ENCODE assay signal across 33 cellular contexts in genomic region chr10:43083764-43084163, GRCh38. TPM values are rescaled to one million over a fixed set of nuclear protein-coding genes. Genes with fewer than 3 reads are reported as not detected.
A peak's percentile ranks its signal among the peaks of the same experiment; 100 is the strongest.
DNase-seq lines count a peak whose midpoint lies in the region; ATAC-seq and TF ChIP-seq lines count a peak whose summit lies in the region.
"Had no signal": no experiment of that assay in that cellular context is flagged by ENCODE, and none has a peak within 500 bp of the region (broad histone marks: within the 10 kb centered on the region; RNA-seq: fewer than 3 reads in every experiment).

No MANE protein-coding gene starts in this region.

- no peak overlapping the region for H3K9ac ChIP-seq in SK-N-SH
- H3K9ac ChIP-seq in Loucy (ENCODE audit: low read depth, low read length, poor library complexity, severe bottlenecking): peak overlapping the region; percentile 43

- H3K4me2 ChIP-seq in SK-N-SH: no peak overlapping the region
- peak overlapping the region; percentile 59 for H3K4me2 ChIP-seq in Loucy (ENCODE audit: low read depth, low read length, poor library complexity, severe bottlenecking)

- peak overlapping the region in 1 of 2 experiments; percentile 4; a peak in 1 of 4 replicates for H3K4me3 ChIP-seq in SK-N-SH (ENCODE audit: low read depth in 2 of 2, low read length in 1 of 2)
- peak overlapping the region; percentile 28 for H3K4me3 ChIP-seq in Loucy (ENCODE audit: low read length, poor library complexity, severe bottlenecking)
- H3K4me3 ChIP-seq: suprapubic skin, upper lobe of right lung had no signal

- H3K9me3 Mint-ChIP-seq in naive B cell: peaks cover 0 to 5% (median 0%) of the 10 kb centered on the region in 7 donors
- H3K9me3 Mint-ChIP-seq: activated CD4-positive, alpha-beta memory T cell treated with anti-CD3 and anti-CD28 coated beads for 36 hours; activated T-helper 1 cell treated with anti-CD3 and anti-CD28 coated beads, Interleukin-12 subunit alpha, Interleukin-12 subunit beta, Interleukin-2, Interleukin-4 antibody, amounts not matched to agents 30 ng/mL and 10 ng/mL and 1 ng/mL, durations not matched to agents 14 hours and 24 hours and 36 hours; CD4-positive, alpha-beta T cell; HFFc6 had no signal

- POLR2A ChIA-PET in SK-N-SH (lab: Yijun Ruan, JAX): interaction anchor here (0.6 to 3.1 kb wide), 5 partner anchors 28 to 213 kb away, joined by 3 to 11 read pairs (median 4); no protein-coding TSS in a partner anchor

- TF ChIP-seq CTCF in SK-N-SH (IDR thresholded peaks at IDR 0.05) (no peak), Loucy (conservative IDR thresholded peaks at IDR 0.05; ENCODE audit: low read length) (no peak)

- TF ChIP-seq EP300 in SK-N-SH (IDR thresholded peaks at IDR 0.05; ENCODE audit: borderline replicate concordance in 1 of 2, low read depth in 1 of 2, low read length in 1 of 2): peak in 1 of 2 experiments; percentile 68; a peak in 1 of 4 replicates

- no peaks in the 10 kb centered on the region for H3K36me3 ChIP-seq in SK-N-SH (replicated peaks in 1 of 2; ENCODE audit: control insufficient read depth in 1 of 2, insufficient read depth in 2 of 2, low read length in 1 of 2)
- no peaks in the 10 kb centered on the region for H3K36me3 ChIP-seq in Loucy (ENCODE audit: insufficient read depth, low read length)
- H3K36me3 ChIP-seq: brain microvascular endothelial cell, suprapubic skin, upper lobe of right lung had no signal

- ATAC-seq in SK-N-SH treated with all-trans-retinoic acid at 6 μM for 48 hours (no peak), GM21447 (IDR thresholded peaks at IDR 0.05; ENCODE audit: unreplicated experiment) (peak; percentile 60), naive B cell (ENCODE audit: low read depth in 2 of 2) (peak; percentile 40 to 47), HG03135 (IDR thresholded peaks at IDR 0.05; ENCODE audit: unreplicated experiment) (no peak)
- ATAC-seq: esophagus mucosa; HepG2; left lobe of liver; PC-3; stimulated activated memory B cell treated with anti-CD40 and anti-IgM and Interleukin-4, amounts not matched to agents 10 μg/mL and 1 μg/mL and 100 μg/mL, for 72 hours; upper lobe of right lung had no signal

- no peaks in the 10 kb centered on the region for H3K9me3 ChIP-seq in SK-N-SH
- H3K9me3 ChIP-seq in Loucy (ENCODE audit: insufficient read depth, low read depth, low read length): no peaks in the 10 kb centered on the region
- H3K9me3 ChIP-seq: suprapubic skin, upper lobe of right lung had no signal

- WGBS in SK-N-SH (ENCODE audit: low lambda C conversion rate): 36% methylated on average over 5 of the region's 5 CpGs

- H3K36me3 Mint-ChIP-seq in naive B cell: no peaks in the 10 kb centered on the region
- H3K36me3 Mint-ChIP-seq: activated CD4-positive, alpha-beta memory T cell treated with anti-CD3 and anti-CD28 coated beads for 36 hours; stimulated activated memory B cell treated with anti-CD40 and anti-IgM and Interleukin-4, amounts not matched to agents 10 μg/mL and 1 μg/mL and 100 μg/mL, for 72 hours had no signal

- CTCF ChIA-PET in SK-N-SH (lab: Yijun Ruan, JAX): interaction anchor here (1.4 to 12.3 kb wide), 4 partner anchors 10 to 218 kb away, joined by 3 to 143 read pairs (median 13); no protein-coding TSS in a partner anchor

- H2AFZ ChIP-seq in SK-N-SH (ENCODE audit: low read depth) (no peak overlapping the region), Loucy (ENCODE audit: low read length) (no peak overlapping the region)

- H3K4me1 Mint-ChIP-seq in naive B cell: peaks cover 0 to 11% (median 7%) of the 10 kb centered on the region in 3 donors

- H3K4me3 Mint-ChIP-seq in naive B cell: no peak overlapping the region
- H3K4me3 Mint-ChIP-seq: activated CD4-positive, alpha-beta memory T cell treated with anti-CD3 and anti-CD28 coated beads for 36 hours; activated T-helper 1 cell treated with anti-CD3 and anti-CD28 coated beads, Interleukin-12 subunit alpha, Interleukin-12 subunit beta, Interleukin-2, Interleukin-4 antibody, amounts not matched to agents 30 ng/mL and 10 ng/mL and 1 ng/mL, durations not matched to agents 14 hours and 24 hours and 36 hours; CD4-positive, alpha-beta T cell; HFFc6; stimulated activated memory B cell treated with anti-CD40 and anti-IgM and Interleukin-4, amounts not matched to agents 10 μg/mL and 1 μg/mL and 100 μg/mL, for 72 hours had no signal

- no peaks in the 10 kb centered on the region for H3K9me2 ChIP-seq in SK-N-SH
- no peaks in the 10 kb centered on the region for H3K9me2 ChIP-seq in Loucy (replicated peaks; ENCODE audit: low read depth, low read length)

- H3K4me1 ChIP-seq in SK-N-SH (ENCODE audit: control insufficient read depth in 1 of 2, insufficient read depth in 2 of 2, low read depth in 1 of 2, low read length in 1 of 2) (peaks cover 0 to 98% of the 10 kb centered on the region in 2 experiments; a peak in 2 of 4 replicates), Loucy (ENCODE audit: insufficient read depth, low read length, poor library complexity, severe bottlenecking) (peaks cover 33% of the 10 kb centered on the region)
- H3K4me1 ChIP-seq: suprapubic skin, upper lobe of right lung had no signal

- H3K27ac ChIP-seq in SK-N-SH (ENCODE audit: low read depth in 2 of 2, low read length in 1 of 2): peak overlapping the region in 1 of 2 experiments; percentile 96; a peak in 2 of 4 replicates
- H3K27ac ChIP-seq: 22Rv1, brain microvascular endothelial cell, suprapubic skin, upper lobe of right lung had no signal

- H3K27me3 ChIP-seq in SK-N-SH (ENCODE audit: insufficient read depth) (no peaks in the 10 kb centered on the region; the same call in 1 of the 2 replicates), Loucy (ENCODE audit: insufficient read depth, low read length, poor library complexity, severe bottlenecking) (no peaks in the 10 kb centered on the region)

- no peak for TF ChIP-seq RAD21 in SK-N-SH (IDR thresholded peaks at IDR 0.05; ENCODE audit: low read length)

- H3F3A ChIP-seq in SK-N-SH (replicated peaks; ENCODE audit: insufficient read depth) (no peaks in the 10 kb centered on the region), Loucy (ENCODE audit: low read depth) (no peaks in the 10 kb centered on the region)

- DNase-seq in SK-N-SH (peak; percentile 57), naive B cell (no peak), SW480 (ENCODE audit: low spot score) (no peak), H4 (ENCODE audit: low spot score) (no peak)
- DNase-seq: activated CD4-positive, alpha-beta memory T cell treated with anti-CD3 and anti-CD28 coated beads for 36 hours; activated CD4-positive, CD25-positive, alpha-beta regulatory T cell treated with anti-CD3 and anti-CD28 coated beads, Interleukin-2, amount 50 U/mL, for 72 hours; activated CD8-positive, alpha-beta memory T cell treated with anti-CD3 and anti-CD28 coated beads, Interleukin-2, amount 50 U/mL, for 48 hours; activated naive CD4-positive, alpha-beta T cell treated with anti-CD3 and anti-CD28 coated beads, Interleukin-2, amount 50 U/mL, for 16 hours; amniotic stem cell; brain microvascular endothelial cell; CD4-positive, alpha-beta T cell; cerebellar nuclear complex; glutamatergic neuron; GOT3; HFFc6; NCI-H1092; NCI-H187 treated with DMSO at 0.1 percent for 48 hours; NCI-H524 treated with DMSO at 0.1 percent for 48 hours; NK-92 treated with Interleukin-12 subunit alpha and Interleukin-12 subunit beta, amount 100 ng/mL, for 24 hours; PC-3; stimulated activated CD4-positive, alpha-beta T cell treated with anti-CD3 and anti-CD28 coated beads, Interleukin-15, amount 100 ng/mL, for 24 hours; upper lobe of right lung had no signal

- H3K79me2 ChIP-seq in SK-N-SH (ENCODE audit: insufficient read depth): no peaks in the 10 kb centered on the region
- no peaks in the 10 kb centered on the region for H3K79me2 ChIP-seq in Loucy (ENCODE audit: insufficient read depth, low read length)

- H4K20me1 ChIP-seq in SK-N-SH (ENCODE audit: insufficient read depth) (no peaks in the 10 kb centered on the region), Loucy (ENCODE audit: insufficient read depth, low read length, poor library complexity, severe bottlenecking) (no peaks in the 10 kb centered on the region)

- H3K27ac Mint-ChIP-seq in naive B cell: no peak overlapping the region
- H3K27ac Mint-ChIP-seq: activated CD4-positive, alpha-beta memory T cell treated with anti-CD3 and anti-CD28 coated beads for 36 hours; activated T-helper 1 cell treated with anti-CD3 and anti-CD28 coated beads, Interleukin-12 subunit alpha, Interleukin-12 subunit beta, Interleukin-2, Interleukin-4 antibody, amounts not matched to agents 30 ng/mL and 10 ng/mL and 1 ng/mL, durations not matched to agents 14 hours and 24 hours and 36 hours; CD4-positive, alpha-beta T cell; HFFc6; stimulated activated memory B cell treated with anti-CD40 and anti-IgM and Interleukin-4, amounts not matched to agents 10 μg/mL and 1 μg/mL and 100 μg/mL, for 72 hours had no signal

- H3K27me3 Mint-ChIP-seq in naive B cell: peaks cover 13 to 50% (median 39%) of the 10 kb centered on the region in 3 donors

TF ChIP-seq in SK-N-SH, 30 proteins besides CTCF, POLR2A, EP300 and RAD21:
- TF ChIP-seq FOXJ3 (CRISPR knock-in tag; IDR thresholded peaks at IDR 0.05): 0 out of 2 replicates have a peak, but pooled peaks have one; percentile 26
- no peak for TF ChIP-seq TEAD4 (IDR thresholded peaks at IDR 0.05; ENCODE audit: borderline replicate concordance, insufficient read depth)
TF ChIP-seq in SK-N-SH: peak in this region for 1.

TF ChIP-seq in SK-N-SH treated with all-trans-retinoic acid at 6 μM for 48 hours, 23 proteins besides CTCF, POLR2A, EP300 and RAD21 (continues in another document):
- no peak for TF ChIP-seq CSDC2 (CRISPR knock-in tag; IDR thresholded peaks at IDR 0.05)
- no peak for TF ChIP-seq BACH2 (CRISPR knock-in tag; IDR thresholded peaks at IDR 0.05; ENCODE audit: borderline replicate concordance)
- TF ChIP-seq RARB (CRISPR knock-in tag; IDR thresholded peaks at IDR 0.05): no peak
- TF ChIP-seq ZNF8 (CRISPR knock-in tag; IDR thresholded peaks at IDR 0.05): no peak

RNA-seq across cellular contexts. Expression of gene RET, which starts 6.9 kb away (rescaled TPM):
- polyA plus RNA-seq in SK-N-SH (2012; rRNA removed) (3.2 and 6.8 TPM in 2 replicates), naive B cell (ENCODE audit: low read depth in 6 of 6) (not detected)
- polyA plus RNA-seq in SK-N-SH (2012; cell fraction: cytosol; rRNA removed): 5.8 and 12.3 TPM in 2 replicates
- 11.5 and 17.8 TPM in 2 replicates for polyA plus RNA-seq in SK-N-SH (2012; cell fraction: nucleus; rRNA removed)
- total RNA-seq in H4 (2014; rRNA removed; shearing (Covaris generic)): 0.04 TPM in 1 of 2 replicates, not detected in the other
- total RNA-seq: CD4-positive, alpha-beta T cell; PC-3 had no signal
- polyA plus RNA-seq: HepG2 had no signal

RNA-seq across cellular contexts. Expression of gene CSGALNACT2, which starts 54.5 kb away (rescaled TPM):
- polyA plus RNA-seq in SK-N-SH (2012; rRNA removed) (11.5 and 16.0 TPM in 2 replicates), naive B cell (ENCODE audit: low read depth in 6 of 6) (10 to 100 TPM in 5 of 6 donors, 1 to 10 TPM in 1; 10.0 to 16.0 (median 12.4) TPM)
- polyA plus RNA-seq in SK-N-SH (2012; cell fraction: cytosol; rRNA removed): 16.1 and 21.2 TPM in 2 replicates
- polyA plus RNA-seq in SK-N-SH (2012; cell fraction: nucleus; rRNA removed): 10.9 and 19.7 TPM in 2 replicates
- 1.6 and 3.9 TPM in 2 replicates for total RNA-seq in H4 (2014; rRNA removed; shearing (Covaris generic))

Comparison
In these comparisons a context has a peak if more than half of its experiments do, and no peak if none do; other contexts are left out.
1. ATAC-seq: peak in GM21447 (single experiment) and naive B cell (2 of 2); none in SK-N-SH treated with all-trans-retinoic acid at 6 μM for 48 hours (single experiment) and HG03135 (single experiment).